ENCODE assay signal across 28 cellular contexts in the genomic region with DNA sequence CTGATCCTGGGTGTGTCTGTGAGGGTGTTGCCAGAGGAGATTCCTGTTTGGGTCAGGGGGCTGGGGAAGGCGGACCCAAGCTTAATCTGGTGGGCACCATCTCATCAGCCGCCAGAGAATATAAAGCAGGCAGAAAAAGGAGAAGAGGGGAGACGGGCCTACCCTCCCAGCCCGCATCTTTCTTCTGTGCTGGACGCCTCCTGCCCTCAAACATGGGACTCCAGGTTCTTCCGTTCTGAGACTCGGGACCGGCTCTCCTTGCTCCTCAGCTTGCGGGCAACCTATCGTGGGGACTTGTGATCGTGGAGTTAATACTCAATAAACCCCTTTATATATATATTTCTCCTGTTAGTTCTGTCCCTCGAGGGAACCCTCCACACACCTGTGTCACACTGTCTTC.
"Had no signal": no experiment of that assay in that cellular context is flagged by ENCODE, and none has a peak within 500 bp of the region (broad histone marks: within the 10 kb centered on the region; RNA-seq: fewer than 3 reads in every experiment).

No MANE protein-coding gene starts in this region.

- H3K36me3 ChIP-seq: colonic mucosa, WERI-Rb-1 had no signal

- ATAC-seq: activated CD4-positive, CD25-positive, alpha-beta regulatory T cell treated with anti-CD3 and anti-CD28 coated beads, Interleukin-2, amount 50 U/mL, for 24 hours; activated CD8-positive, alpha-beta T cell treated with anti-CD3 and anti-CD28 coated beads for 36 hours; activated T-cell treated with anti-CD3 and anti-CD28 coated beads, Interleukin-2, amount 50 U/mL, for 4 hours; activated T-helper 17 cell treated with anti-CD3 and anti-CD28 coated beads, Interleukin-2, amount 50 U/mL, for 72 hours; body of pancreas; foreskin keratinocyte; gastrocnemius medialis; T-helper 17 cell had no signal

- H3K27ac ChIP-seq: body of pancreas, colonic mucosa, esophagus muscularis mucosa, foreskin keratinocyte, gastrocnemius medialis, WERI-Rb-1 had no signal

- H3K9me3 ChIP-seq: body of pancreas, colonic mucosa, gastrocnemius medialis had no signal

- H3K4me1 ChIP-seq: body of pancreas, colonic mucosa, esophagus muscularis mucosa, foreskin keratinocyte, gastrocnemius medialis had no signal

- DNase-seq: activated B cell treated with CpG ODN at 0.5 μM for 24 hours; activated CD4-positive, alpha-beta T cell treated with anti-CD3 and anti-CD28 coated beads for 48 hours; activated CD4-positive, alpha-beta T cell treated with anti-CD3 and anti-CD28 coated beads, Interleukin-2, amount 50 U/mL, for 1 hour; activated CD4-positive, alpha-beta T cell treated with anti-CD3 and anti-CD28 coated beads, Interleukin-2, amount 50 U/mL, for 48 hours; activated CD8-positive, alpha-beta memory T cell treated with anti-CD3 and anti-CD28 coated beads for 24 hours; activated CD8-positive, alpha-beta T cell treated with anti-CD3 and anti-CD28 coated beads for 36 hours; activated effector memory CD4-positive, alpha-beta T cell treated with Interleukin-2 at 50 U/mL for 16 hours; activated gamma-delta T cell treated with Interleukin-2 at 50 U/mL for 16 hours; activated naive CD4-positive, alpha-beta T cell treated with anti-CD3 and anti-CD28 coated beads, Interleukin-2, amount 50 U/mL, for 16 hours; activated naive CD4-positive, alpha-beta T cell treated with Interleukin-2 at 50 U/mL for 16 hours; activated T-cell treated with anti-CD3 and anti-CD28 coated beads, Interleukin-2, amount 50 U/mL, for 4 hours; amniotic stem cell; anterior cingulate cortex; body of pancreas; central memory CD4-positive, alpha-beta T cell; cerebellar nuclear complex; colonic mucosa; effector CD8-positive, alpha-beta T cell; foreskin keratinocyte; gastrocnemius medialis; glutamatergic neuron; T-helper 1 cell; T-helper 17 cell; T1000; WERI-Rb-1 had no signal

- H3K27me3 ChIP-seq: body of pancreas, colonic mucosa, esophagus muscularis mucosa, foreskin keratinocyte, gastrocnemius medialis had no signal

- H3K4me3 ChIP-seq: body of pancreas, colonic mucosa, esophagus muscularis mucosa, gastrocnemius medialis had no signal
